Comparison of ENCODE assay signal across 1 cellular context in genomic region chr22:22576989-22577427, GRCh38.
TF ChIP-seq lines count a peak whose summit lies in the region.

No MANE protein-coding gene starts in this region.

TF ChIP-seq in K562, 482 proteins besides CTCF, POLR2A, EP300 and RAD21 (continues in another document):
- TF ChIP-seq ATF4 (CRISPR knock-in tag; IDR thresholded peaks at IDR 0.05) (no peak), ZNF140 (CRISPR knock-in tag; IDR thresholded peaks at IDR 0.05) (no peak), DNMT1 (IDR thresholded peaks at IDR 0.05) (no peak), ZNF766 (CRISPR knock-in tag; conservative IDR thresholded peaks at IDR 0.05) (no peak), ZNF696 (CRISPR knock-in tag; conservative IDR thresholded peaks at IDR 0.05) (0 out of 2 replicates have a peak, but pooled peaks have one; percentile 35), CREBBP (IDR thresholded peaks at IDR 0.05; ENCODE audit: low read depth, low read length) (no peak), ZNF282 (CRISPR knock-in tag; IDR thresholded peaks at IDR 0.05) (no peak), BRCA1 (IDR thresholded peaks at IDR 0.05) (no peak), BRCA1 (CRISPR knock-in tag; IDR thresholded peaks at IDR 0.05) (0 out of 2 replicates have a peak, but pooled peaks have one; percentile 14), GABPB2 (CRISPR knock-in tag; conservative IDR thresholded peaks at IDR 0.05) (no peak), PTTG1 (tag; IDR thresholded peaks at IDR 0.05; ENCODE audit: low read depth) (no peak), ZNF174 (CRISPR knock-in tag; IDR thresholded peaks at IDR 0.05) (no peak), ZNF449 (CRISPR knock-in tag; IDR thresholded peaks at IDR 0.05) (no peak), RBM14 (IDR thresholded peaks at IDR 0.05; ENCODE audit: borderline replicate concordance, insufficient read depth, low read depth, low read length) (no peak), ZKSCAN8 (CRISPR knock-in tag; IDR thresholded peaks at IDR 0.05) (no peak), HEY1 (CRISPR knock-in tag; IDR thresholded peaks at IDR 0.05; ENCODE audit: borderline replicate concordance) (peak; percentile 79; the same call in 1 of the 2 replicates), PRMT5 (CRISPR knock-in tag; IDR thresholded peaks at IDR 0.05) (0 out of 2 replicates have a peak, but pooled peaks have one; percentile 41), HBP1 (CRISPR knock-in tag; IDR thresholded peaks at IDR 0.05) (no peak), GATAD2A (IDR thresholded peaks at IDR 0.05) (no peak), HDGF (IDR thresholded peaks at IDR 0.05) (no peak), POLR2B (IDR thresholded peaks at IDR 0.05; ENCODE audit: low read depth, partially characterized antibody) (no peak), ZNF398 (CRISPR knock-in tag; IDR thresholded peaks at IDR 0.05) (no peak), CREB3 (tag; conservative IDR thresholded peaks at IDR 0.05; ENCODE audit: low read depth) (no peak), U2AF1 (optimal IDR thresholded peaks at IDR 0.05; ENCODE audit: low read depth, low read length) (no peak), NFRKB (IDR thresholded peaks at IDR 0.05; ENCODE audit: low read depth) (no peak), SFPQ (IDR thresholded peaks at IDR 0.05; ENCODE audit: low read depth, low read length) (no peak), FIP1L1 (IDR thresholded peaks at IDR 0.05; ENCODE audit: low read depth, low read length, poor library complexity, severe bottlenecking) (no peak), ATF1 (CRISPR knock-in tag; IDR thresholded peaks at IDR 0.05) (0 out of 2 replicates have a peak, but pooled peaks have one; percentile 4), ATF1 (tag; IDR thresholded peaks at IDR 0.05) (no peak), SMAD3 (CRISPR knock-in tag; conservative IDR thresholded peaks at IDR 0.05) (no peak), ZNF436 (CRISPR knock-in tag; IDR thresholded peaks at IDR 0.05) (no peak), ZHX1 (conservative IDR thresholded peaks at IDR 0.05; ENCODE audit: low read length) (no peak), RBM22 (IDR thresholded peaks at IDR 0.05; ENCODE audit: low read depth, low read length, poor library complexity, severe bottlenecking) (no peak), ZNF830 (CRISPR knock-in tag; IDR thresholded peaks at IDR 0.05) (0 out of 2 replicates have a peak, but pooled peaks have one; percentile 17), KAT8 (IDR thresholded peaks at IDR 0.05; ENCODE audit: low read depth) (no peak), MIER1 (IDR thresholded peaks at IDR 0.05; ENCODE audit: low read depth) (no peak), L3MBTL2 (IDR thresholded peaks at IDR 0.05) (no peak), JUND (IDR thresholded peaks at IDR 0.05; ENCODE audit: borderline replicate concordance, low read depth, low read length) (no peak), JUND (tag; IDR thresholded peaks at IDR 0.05; ENCODE audit: borderline replicate concordance, low read depth, low read length) (no peak), NONO (IDR thresholded peaks at IDR 0.05; ENCODE audit: low read depth in 2 of 2, low read length in 1 of 2) (no peak), ZBTB1 (CRISPR knock-in tag; IDR thresholded peaks at IDR 0.05; ENCODE audit: borderline replicate concordance, low read depth) (no peak), RBM39 (optimal IDR thresholded peaks at IDR 0.05; ENCODE audit: low read depth, low read length) (no peak), RUNX1 (IDR thresholded peaks at IDR 0.05; ENCODE audit: low read depth) (0 out of 2 replicates have a peak, but pooled peaks have one; percentile 51), CTCFL (IDR thresholded peaks at IDR 0.05; ENCODE audit: borderline replicate concordance, insufficient read depth, low read depth, low read length, poor library complexity, severe bottlenecking) (no peak), DLX4 (CRISPR knock-in tag; IDR thresholded peaks at IDR 0.05) (0 out of 2 replicates have a peak, but pooled peaks have one; percentile 60), EGR1 (conservative IDR thresholded peaks at IDR 0.05) (no peak), MAZ (CRISPR knock-in tag; conservative IDR thresholded peaks at IDR 0.05 in 1 of 2, IDR thresholded peaks at IDR 0.05 in 1 of 2) (no peak), ZNF133 (CRISPR knock-in tag; IDR thresholded peaks at IDR 0.05) (no peak), MXD1 (CRISPR knock-in tag; IDR thresholded peaks at IDR 0.05; ENCODE audit: borderline replicate concordance, poor library complexity, severe bottlenecking) (no peak), REST (CRISPR knock-in tag; IDR thresholded peaks at IDR 0.05; ENCODE audit: low read depth) (no peak)
